ENCODE assay signal across 33 cellular contexts in the genomic region with DNA sequence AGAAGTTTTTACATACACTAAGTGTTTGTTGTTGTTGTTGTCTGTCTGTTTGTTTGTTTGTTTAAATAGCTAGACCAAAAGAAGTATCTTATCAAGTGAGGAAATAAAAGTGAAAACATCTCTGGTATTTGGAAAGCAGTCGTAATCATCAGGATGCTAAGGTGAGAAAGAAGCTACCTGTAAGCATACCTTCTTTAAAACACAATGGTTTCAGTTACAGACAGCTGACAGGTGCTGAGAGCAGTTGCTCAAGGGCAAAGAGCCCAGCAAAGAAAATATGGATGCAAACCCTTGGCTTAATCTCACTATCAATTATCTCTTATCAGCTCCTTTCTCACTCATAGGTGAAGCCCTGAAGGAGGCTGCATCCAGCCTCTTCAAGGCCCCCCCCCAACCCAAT.
"Had no signal": no experiment of that assay in that cellular context is flagged by ENCODE, and none has a peak within 500 bp of the region (broad histone marks: within the 10 kb centered on the region; RNA-seq: fewer than 3 reads in every experiment).

No MANE protein-coding gene starts in this region.

- H3K27me3 Mint-ChIP-seq: activated CD4-positive, alpha-beta memory T cell treated with anti-CD3 and anti-CD28 coated beads for 36 hours; activated CD4-positive, alpha-beta T cell treated with anti-CD3 and anti-CD28 coated beads for 36 hours had no signal

- H3K9me3 ChIP-seq: ascending aorta, breast epithelium, colonic mucosa had no signal

- H3K4me1 Mint-ChIP-seq: activated CD4-positive, alpha-beta T cell treated with anti-CD3 and anti-CD28 coated beads for 36 hours; activated CD4-positive, alpha-beta T cell treated with anti-CD3 and anti-CD28 coated beads, Interleukin-2, amount 10 ng/mL, durations not matched to agents 24 days and 14 days; activated CD8-positive, alpha-beta memory T cell treated with anti-CD3 and anti-CD28 coated beads, Interleukin-2, amount 10 ng/mL, durations not matched to agents 7 days and 5 days; activated naive CD8-positive, alpha-beta T cell treated with anti-CD3 and anti-CD28 coated beads, Interleukin-2, amount 10 ng/mL, durations not matched to agents 7 days and 5 days had no signal

- DNase-seq: activated CD4-positive, alpha-beta memory T cell treated with anti-CD3 and anti-CD28 coated beads for 36 hours; activated CD4-positive, alpha-beta T cell treated with anti-CD3 and anti-CD28 coated beads for 36 hours; activated CD4-positive, alpha-beta T cell treated with anti-CD3 and anti-CD28 coated beads, Interleukin-2, amount 10 ng/mL, durations not matched to agents 24 days and 14 days; activated CD4-positive, CD25-positive, alpha-beta regulatory T cell; activated CD4-positive, CD25-positive, alpha-beta regulatory T cell treated with anti-CD3 and anti-CD28 coated beads, Interleukin-2, amount 50 U/mL, for 72 hours; activated CD8-positive, alpha-beta memory T cell treated with anti-CD3 and anti-CD28 coated beads, Interleukin-2, amount 10 ng/mL, durations not matched to agents 7 days and 5 days; activated CD8-positive, alpha-beta memory T cell treated with anti-CD3 and anti-CD28 coated beads, Interleukin-2, amount 50 U/mL, for 4 hours; activated CD8-positive, alpha-beta T cell treated with anti-CD3 and anti-CD28 coated beads, Interleukin-2, amount 10 ng/mL, durations not matched to agents 7 days and 5 days; activated effector memory CD4-positive, alpha-beta T cell treated with anti-CD3 and anti-CD28 coated beads, Interleukin-2, amount 50 U/mL, for 16 hours; activated naive CD4-positive, alpha-beta T cell treated with anti-CD3 and anti-CD28 coated beads for 36 hours; activated naive CD8-positive, alpha-beta T cell treated with anti-CD3 and anti-CD28 coated beads, Interleukin-2, amount 10 ng/mL, durations not matched to agents 7 days and 5 days; activated T-cell treated with anti-CD3 and anti-CD28 coated beads, Interleukin-2, amount 50 U/mL, for 1 hour; activated T-cell treated with anti-CD3 and anti-CD28 coated beads, Interleukin-2, amount 50 U/mL, for 48 hours; central memory CD4-positive, alpha-beta T cell; cerebellar nuclear complex; colonic mucosa; dorsolateral prefrontal cortex; effector memory CD4-positive, alpha-beta T cell; endodermal cell; foreskin fibroblast; head of caudate nucleus; T1000; WERI-Rb-1 had no signal

- H3K9me3 Mint-ChIP-seq: activated CD4-positive, alpha-beta memory T cell treated with anti-CD3 and anti-CD28 coated beads for 36 hours; activated CD4-positive, alpha-beta T cell treated with anti-CD3 and anti-CD28 coated beads, Interleukin-2, amount 10 ng/mL, durations not matched to agents 24 days and 14 days; activated naive CD4-positive, alpha-beta T cell treated with anti-CD3 and anti-CD28 coated beads for 36 hours; activated naive CD8-positive, alpha-beta T cell treated with anti-CD3 and anti-CD28 coated beads, Interleukin-2, amount 10 ng/mL, durations not matched to agents 7 days and 5 days; activated T-helper 1 cell treated with anti-CD3 and anti-CD28 coated beads, Interleukin-12 subunit alpha, Interleukin-12 subunit beta, Interleukin-2, Interleukin-4 antibody, amounts not matched to agents 30 ng/mL and 10 ng/mL and 1 ng/mL, durations not matched to agents 14 hours and 24 hours and 36 hours; activated T-helper 2 cell treated with anti-CD3 and anti-CD28 coated beads, Interferon-gamma antibody, Interleukin-2, Interleukin-4, amounts not matched to agents 10 μg/mL and 5 μg/mL and 100 μg/mL, durations not matched to agents 14 hours and 24 hours and 36 hours; brain; endodermal cell; T-helper 2 cell treated with Interferon-gamma antibody and Interleukin-4, amounts not matched to agents 5 μg/mL and 100 μg/mL, for 36 hours had no signal

- H3K27me3 ChIP-seq: ascending aorta, breast epithelium, cardiac muscle cell, colonic mucosa had no signal

- H3K36me3 Mint-ChIP-seq: activated CD4-positive, alpha-beta memory T cell treated with anti-CD3 and anti-CD28 coated beads for 36 hours; activated CD8-positive, alpha-beta memory T cell treated with anti-CD3 and anti-CD28 coated beads, Interleukin-2, amount 10 ng/mL, durations not matched to agents 7 days and 5 days; activated naive CD4-positive, alpha-beta T cell treated with anti-CD3 and anti-CD28 coated beads, Interleukin-2, amount 50 U/mL, for 72 hours; activated naive CD8-positive, alpha-beta T cell treated with anti-CD3 and anti-CD28 coated beads, Interleukin-2, amount 10 ng/mL, durations not matched to agents 7 days and 5 days; brain had no signal

- ATAC-seq: activated CD4-positive, alpha-beta T cell treated with anti-CD3 and anti-CD28 coated beads for 36 hours; activated CD8-positive, alpha-beta memory T cell treated with anti-CD3 and anti-CD28 coated beads, Interleukin-2, amount 10 ng/mL, durations not matched to agents 7 days and 5 days; activated CD8-positive, alpha-beta T cell treated with anti-CD3 and anti-CD28 coated beads, Interleukin-2, amount 10 ng/mL, durations not matched to agents 7 days and 5 days; activated naive CD4-positive, alpha-beta T cell treated with anti-CD3 and anti-CD28 coated beads, Interleukin-2, amount 50 U/mL, for 72 hours; esophagus mucosa had no signal

- H3K4me3 Mint-ChIP-seq: activated CD4-positive, alpha-beta memory T cell treated with anti-CD3 and anti-CD28 coated beads for 36 hours; activated CD4-positive, alpha-beta T cell treated with anti-CD3 and anti-CD28 coated beads for 36 hours; activated CD4-positive, alpha-beta T cell treated with anti-CD3 and anti-CD28 coated beads, Interleukin-2, amount 10 ng/mL, durations not matched to agents 24 days and 14 days; activated CD8-positive, alpha-beta memory T cell treated with anti-CD3 and anti-CD28 coated beads, Interleukin-2, amount 10 ng/mL, durations not matched to agents 7 days and 5 days; activated CD8-positive, alpha-beta T cell treated with anti-CD3 and anti-CD28 coated beads, Interleukin-2, amount 10 ng/mL, durations not matched to agents 7 days and 5 days; activated naive CD4-positive, alpha-beta T cell treated with anti-CD3 and anti-CD28 coated beads for 36 hours; activated naive CD8-positive, alpha-beta T cell treated with anti-CD3 and anti-CD28 coated beads, Interleukin-2, amount 10 ng/mL, durations not matched to agents 7 days and 5 days; activated T-helper 1 cell treated with anti-CD3 and anti-CD28 coated beads, Interleukin-12 subunit alpha, Interleukin-12 subunit beta, Interleukin-2, Interleukin-4 antibody, amounts not matched to agents 30 ng/mL and 10 ng/mL and 1 ng/mL, durations not matched to agents 14 hours and 24 hours and 36 hours; brain; endodermal cell; T-helper 1 cell treated with Interleukin-12 subunit alpha and Interleukin-12 subunit beta and Interleukin-4 antibody, amounts not matched to agents 30 μg/mL and 1 μg/mL, for 36 hours; T-helper 2 cell treated with Interferon-gamma antibody and Interleukin-4, amounts not matched to agents 5 μg/mL and 100 μg/mL, for 36 hours had no signal

- H3K36me3 ChIP-seq: ascending aorta, breast epithelium, cardiac muscle cell, colonic mucosa, WERI-Rb-1 had no signal

- H3K4me1 ChIP-seq: ascending aorta, breast epithelium, colonic mucosa had no signal

- H3K27ac ChIP-seq: ascending aorta, breast epithelium, cardiac muscle cell, colonic mucosa, dorsolateral prefrontal cortex, WERI-Rb-1 had no signal

- H3K27ac Mint-ChIP-seq: activated CD4-positive, alpha-beta memory T cell treated with anti-CD3 and anti-CD28 coated beads for 36 hours; activated CD4-positive, alpha-beta T cell treated with anti-CD3 and anti-CD28 coated beads for 36 hours; activated CD4-positive, alpha-beta T cell treated with anti-CD3 and anti-CD28 coated beads, Interleukin-2, amount 10 ng/mL, durations not matched to agents 24 days and 14 days; activated CD8-positive, alpha-beta memory T cell treated with anti-CD3 and anti-CD28 coated beads, Interleukin-2, amount 10 ng/mL, durations not matched to agents 7 days and 5 days; activated CD8-positive, alpha-beta T cell treated with anti-CD3 and anti-CD28 coated beads, Interleukin-2, amount 10 ng/mL, durations not matched to agents 7 days and 5 days; activated naive CD4-positive, alpha-beta T cell treated with anti-CD3 and anti-CD28 coated beads for 36 hours; activated naive CD4-positive, alpha-beta T cell treated with anti-CD3 and anti-CD28 coated beads, Interleukin-2, amount 50 U/mL, for 72 hours; activated naive CD8-positive, alpha-beta T cell treated with anti-CD3 and anti-CD28 coated beads, Interleukin-2, amount 10 ng/mL, durations not matched to agents 7 days and 5 days; activated T-helper 1 cell treated with anti-CD3 and anti-CD28 coated beads, Interleukin-12 subunit alpha, Interleukin-12 subunit beta, Interleukin-2, Interleukin-4 antibody, amounts not matched to agents 30 ng/mL and 10 ng/mL and 1 ng/mL, durations not matched to agents 14 hours and 24 hours and 36 hours; activated T-helper 2 cell treated with anti-CD3 and anti-CD28 coated beads, Interferon-gamma antibody, Interleukin-2, Interleukin-4, amounts not matched to agents 10 μg/mL and 5 μg/mL and 100 μg/mL, durations not matched to agents 14 hours and 24 hours and 36 hours; brain; endodermal cell; T-helper 1 cell treated with Interleukin-12 subunit alpha and Interleukin-12 subunit beta and Interleukin-4 antibody, amounts not matched to agents 30 μg/mL and 1 μg/mL, for 36 hours; T-helper 2 cell treated with Interferon-gamma antibody and Interleukin-4, amounts not matched to agents 5 μg/mL and 100 μg/mL, for 36 hours had no signal

- H3K4me3 ChIP-seq: ascending aorta, breast epithelium, cardiac muscle cell, colonic mucosa, dorsolateral prefrontal cortex had no signal
